Comparison of ENCODE assay signal across 8 cellular contexts in the genomic region with DNA sequence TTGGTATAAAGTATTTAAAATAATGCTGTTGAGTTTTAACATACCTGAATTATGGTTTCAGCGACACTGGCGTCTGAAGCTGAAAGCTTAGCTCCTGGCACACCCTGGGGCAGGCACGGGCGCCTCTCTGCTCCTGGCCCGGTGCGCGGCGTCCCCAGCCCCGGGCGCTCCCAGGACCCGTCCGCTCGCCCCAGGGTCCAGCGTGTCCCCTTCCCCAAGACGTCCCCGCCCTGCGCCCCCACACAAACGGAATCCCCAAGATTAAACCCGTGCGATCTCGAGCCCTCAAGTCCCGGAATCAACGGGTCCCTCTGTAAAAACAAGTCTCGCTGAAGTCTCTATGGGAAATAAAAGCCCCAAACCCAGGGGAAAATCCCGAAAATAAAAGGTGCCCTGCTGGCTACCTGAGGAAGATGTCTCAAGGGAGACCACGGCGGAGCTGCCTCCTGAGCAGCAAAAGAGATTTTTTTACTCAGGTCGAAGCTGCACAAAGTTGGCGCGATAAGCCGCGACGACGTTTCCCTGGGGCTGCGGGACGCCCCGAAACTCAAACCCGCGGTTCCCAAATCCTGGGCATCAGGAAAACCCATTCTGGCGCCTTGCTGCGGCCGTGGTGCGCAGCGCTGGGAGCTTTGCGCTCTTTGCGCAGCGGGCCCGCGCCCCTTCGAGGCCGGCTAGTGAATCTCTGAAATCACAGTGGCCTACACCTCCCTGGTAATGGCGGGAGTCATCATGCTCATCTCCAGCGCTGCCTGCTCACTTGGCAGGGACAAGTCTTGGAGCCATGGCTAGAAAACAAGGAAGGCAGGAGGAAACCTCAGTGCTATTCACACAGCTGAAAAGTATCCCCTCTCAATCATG. TPM values are rescaled to one million over a fixed set of nuclear protein-coding genes. Genes with fewer than 3 reads are reported as not detected.
DNase-seq lines count a peak whose midpoint lies in the region; ATAC-seq and TF ChIP-seq lines count a peak whose summit lies in the region.

No MANE protein-coding gene starts in this region.

- H3K4me1 Mint-ChIP-seq in GM23338: peaks cover 16% of the 10 kb centered on the region

- H3K36me3 ChIP-seq in GM23338 (ENCODE audit: insufficient read depth): no peaks in the 10 kb centered on the region
- no peaks in the 10 kb centered on the region for H3K36me3 ChIP-seq in lower lobe of right lung
- no peaks in the 10 kb centered on the region for H3K36me3 ChIP-seq in thoracic aorta

- H3K4me3 Mint-ChIP-seq in GM23338: peak overlapping the region; percentile 88

- H3K9me2 ChIP-seq in GM23338 (ENCODE audit: insufficient read depth): no peaks in the 10 kb centered on the region; the same call in 1 of the 2 replicates

- H3K36me3 Mint-ChIP-seq in GM23338 (ENCODE audit: low read depth): no peaks in the 10 kb centered on the region

- H3K27ac Mint-ChIP-seq in GM23338: no peak overlapping the region

- H3K9me3 ChIP-seq in lower lobe of right lung (no peaks in the 10 kb centered on the region), thoracic aorta (no peaks in the 10 kb centered on the region)

- peak overlapping the region; percentile 99 for H2AFZ ChIP-seq in GM23338

- H3K4me1 ChIP-seq in GM23338 (ENCODE audit: insufficient read depth) (peaks cover 4% of the 10 kb centered on the region; the same call in 1 of the 2 replicates), lower lobe of right lung (peaks cover 10% of the 10 kb centered on the region), thoracic aorta (ENCODE audit: control insufficient read depth in 1 of 2, low read depth in 2 of 2) (peaks cover 11 to 16% of the 10 kb centered on the region in 2 donors)

- peak overlapping the region; percentile 95 for H3K4me2 ChIP-seq in GM23338

- H3F3A ChIP-seq in GM23338 (replicated peaks; ENCODE audit: low read depth): no peaks in the 10 kb centered on the region; the same call in 1 of the 2 replicates

- peaks cover 36% of the 10 kb centered on the region for H3K27me3 ChIP-seq in GM23338 (ENCODE audit: insufficient read depth)
- H3K27me3 ChIP-seq in lower lobe of right lung (ENCODE audit: low read depth): peaks cover 35% of the 10 kb centered on the region
- H3K27me3 ChIP-seq in thoracic aorta (replicated peaks; ENCODE audit: insufficient read depth): no peaks in the 10 kb centered on the region

- DNase-seq in EL (peak; percentile 13), GM23338 (ENCODE audit: low spot score) (peak; percentile 84), amygdala (lab: John Stamatoyannopoulos, UW) (peak in 30 of 56 donors; percentile 4 to 68 (median 28)), lower lobe of right lung (no peak), thoracic aorta (ENCODE audit: low spot score) (no peak), NCI-H146 (lab: John Stamatoyannopoulos, UW) (no peak), NCI-H2107 (lab: John Stamatoyannopoulos, UW) (no peak), DMS114 treated with DMSO at 0.1 percent for 48 hours (lab: John Stamatoyannopoulos, UW; ENCODE audit: unreplicated experiment) (no peak)

- H3K4me3 ChIP-seq in GM23338: peak overlapping the region; percentile 89
- peak overlapping the region; percentile 40 for H3K4me3 ChIP-seq in lower lobe of right lung
- peak overlapping the region; percentile 59 for H3K4me3 ChIP-seq in thoracic aorta

- H4K20me1 ChIP-seq in GM23338 (replicated peaks; ENCODE audit: insufficient read depth): no peaks in the 10 kb centered on the region

- ATAC-seq in GM23338: peak; percentile 98
- ATAC-seq in lower lobe of right lung: peak; percentile 48 to 62
- ATAC-seq in thoracic aorta (ENCODE audit: insufficient number of reproducible peaks, low FRiP score, low read depth): no peak

- TF ChIP-seq CTCF in GM23338 (conservative IDR thresholded peaks at IDR 0.05; ENCODE audit: low read depth in 2 of 2) (peak; percentile 24 to 30), lower lobe of right lung (IDR thresholded peaks at IDR 0.05) (peak; percentile 7), thoracic aorta (IDR thresholded peaks at IDR 0.05) (no peak)

- no peaks in the 10 kb centered on the region for H3K79me2 ChIP-seq in GM23338 (replicated peaks; ENCODE audit: insufficient read depth)

- H3K27ac ChIP-seq in GM23338 (ENCODE audit: low read depth) (no peak overlapping the region), lower lobe of right lung (no peak overlapping the region), thoracic aorta (no peak overlapping the region)

- H3K27me3 Mint-ChIP-seq in GM23338 (ENCODE audit: insufficient read depth, low read depth, poor library complexity): peaks cover 19% of the 10 kb centered on the region

- H3K9me3 Mint-ChIP-seq in GM23338: no peaks in the 10 kb centered on the region

- intact Hi-C loops in lower lobe of right lung (cut with DNase I): no loop called here

TF ChIP-seq in GM23338, 12 proteins besides CTCF, POLR2A, EP300 and RAD21 (continues in another document):
- TF ChIP-seq CREB1 (CRISPR knock-in tag; IDR thresholded peaks at IDR 0.05; ENCODE audit: low read depth): no peak
- TF ChIP-seq, protein P1, sequence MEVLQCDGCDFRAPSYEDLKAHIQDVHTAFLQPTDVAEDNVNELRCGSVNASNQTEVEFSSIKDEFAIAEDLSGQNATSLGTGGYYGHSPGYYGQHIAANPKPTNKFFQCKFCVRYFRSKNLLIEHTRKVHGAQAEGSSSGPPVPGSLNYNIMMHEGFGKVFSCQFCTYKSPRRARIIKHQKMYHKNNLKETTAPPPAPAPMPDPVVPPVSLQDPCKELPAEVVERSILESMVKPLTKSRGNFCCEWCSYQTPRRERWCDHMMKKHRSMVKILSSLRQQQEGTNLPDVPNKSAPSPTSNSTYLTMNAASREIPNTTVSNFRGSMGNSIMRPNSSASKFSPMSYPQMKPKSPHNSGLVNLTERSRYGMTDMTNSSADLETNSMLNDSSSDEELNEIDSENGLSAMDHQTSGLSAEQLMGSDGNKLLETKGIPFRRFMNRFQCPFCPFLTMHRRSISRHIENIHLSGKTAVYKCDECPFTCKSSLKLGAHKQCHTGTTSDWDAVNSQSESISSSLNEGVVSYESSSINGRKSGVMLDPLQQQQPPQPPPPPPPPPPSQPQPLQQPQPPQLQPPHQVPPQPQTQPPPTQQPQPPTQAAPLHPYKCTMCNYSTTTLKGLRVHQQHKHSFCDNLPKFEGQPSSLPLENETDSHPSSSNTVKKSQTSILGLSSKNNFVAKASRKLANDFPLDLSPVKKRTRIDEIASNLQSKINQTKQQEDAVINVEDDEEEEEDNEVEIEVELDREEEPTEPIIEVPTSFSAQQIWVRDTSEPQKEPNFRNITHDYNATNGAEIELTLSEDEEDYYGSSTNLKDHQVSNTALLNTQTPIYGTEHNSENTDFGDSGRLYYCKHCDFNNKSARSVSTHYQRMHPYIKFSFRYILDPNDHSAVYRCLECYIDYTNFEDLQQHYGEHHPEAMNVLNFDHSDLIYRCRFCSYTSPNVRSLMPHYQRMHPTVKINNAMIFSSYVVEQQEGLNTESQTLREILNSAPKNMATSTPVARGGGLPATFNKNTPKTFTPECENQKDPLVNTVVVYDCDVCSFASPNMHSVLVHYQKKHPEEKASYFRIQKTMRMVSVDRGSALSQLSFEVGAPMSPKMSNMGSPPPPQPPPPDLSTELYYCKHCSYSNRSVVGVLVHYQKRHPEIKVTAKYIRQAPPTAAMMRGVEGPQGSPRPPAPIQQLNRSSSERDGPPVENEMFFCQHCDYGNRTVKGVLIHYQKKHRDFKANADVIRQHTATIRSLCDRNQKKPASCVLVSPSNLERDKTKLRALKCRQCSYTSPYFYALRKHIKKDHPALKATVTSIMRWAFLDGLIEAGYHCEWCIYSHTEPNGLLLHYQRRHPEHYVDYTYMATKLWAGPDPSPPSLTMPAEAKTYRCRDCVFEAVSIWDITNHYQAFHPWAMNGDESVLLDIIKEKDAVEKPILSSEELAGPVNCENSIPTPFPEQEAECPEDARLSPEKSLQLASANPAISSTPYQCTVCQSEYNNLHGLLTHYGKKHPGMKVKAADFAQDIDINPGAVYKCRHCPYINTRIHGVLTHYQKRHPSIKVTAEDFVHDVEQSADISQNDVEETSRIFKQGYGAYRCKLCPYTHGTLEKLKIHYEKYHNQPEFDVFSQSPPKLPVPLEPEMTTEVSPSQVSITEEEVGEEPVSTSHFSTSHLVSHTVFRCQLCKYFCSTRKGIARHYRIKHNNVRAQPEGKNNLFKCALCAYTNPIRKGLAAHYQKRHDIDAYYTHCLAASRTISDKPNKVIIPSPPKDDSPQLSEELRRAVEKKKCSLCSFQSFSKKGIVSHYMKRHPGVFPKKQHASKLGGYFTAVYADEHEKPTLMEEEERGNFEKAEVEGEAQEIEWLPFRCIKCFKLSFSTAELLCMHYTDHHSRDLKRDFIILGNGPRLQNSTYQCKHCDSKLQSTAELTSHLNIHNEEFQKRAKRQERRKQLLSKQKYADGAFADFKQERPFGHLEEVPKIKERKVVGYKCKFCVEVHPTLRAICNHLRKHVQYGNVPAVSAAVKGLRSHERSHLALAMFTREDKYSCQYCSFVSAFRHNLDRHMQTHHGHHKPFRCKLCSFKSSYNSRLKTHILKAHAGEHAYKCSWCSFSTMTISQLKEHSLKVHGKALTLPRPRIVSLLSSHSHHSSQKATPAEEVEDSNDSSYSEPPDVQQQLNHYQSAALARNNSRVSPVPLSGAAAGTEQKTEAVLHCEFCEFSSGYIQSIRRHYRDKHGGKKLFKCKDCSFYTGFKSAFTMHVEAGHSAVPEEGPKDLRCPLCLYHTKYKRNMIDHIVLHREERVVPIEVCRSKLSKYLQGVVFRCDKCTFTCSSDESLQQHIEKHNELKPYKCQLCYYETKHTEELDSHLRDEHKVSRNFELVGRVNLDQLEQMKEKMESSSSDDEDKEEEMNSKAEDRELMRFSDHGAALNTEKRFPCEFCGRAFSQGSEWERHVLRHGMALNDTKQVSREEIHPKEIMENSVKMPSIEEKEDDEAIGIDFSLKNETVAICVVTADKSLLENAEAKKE (CRISPR knock-in tag; IDR thresholded peaks at IDR 0.05): peak; percentile 49
- TF ChIP-seq JUNB (IDR thresholded peaks at IDR 0.05; ENCODE audit: unreplicated experiment): no peak

RNA-seq across cellular contexts. Expression of a gene that starts 6.3 kb away (rescaled TPM):
- not detected in 2 replicates for total RNA-seq in GM23338 (2014; rRNA removed; shearing (Covaris generic))
- not detected in 2 replicates for polyA plus RNA-seq in GM23338 (2016; fragmentation: Nextera tagmentation; extraction: Ambion mirVana)
- total RNA-seq in lower lobe of right lung (not detected), thoracic aorta (not detected)

RNA-seq across cellular contexts. Expression of a gene that starts 17.4 kb away (rescaled TPM):
- not detected in 2 replicates for total RNA-seq in GM23338 (2014; rRNA removed; shearing (Covaris generic))
- polyA plus RNA-seq in GM23338 (2016; fragmentation: Nextera tagmentation; extraction: Ambion mirVana): not detected in 2 replicates
- total RNA-seq in lower lobe of right lung (not detected), thoracic aorta (not detected)

RNA-seq across cellular contexts. Expression of a gene that starts 34.8 kb away (rescaled TPM):
- total RNA-seq in GM23338 (2014; rRNA removed; shearing (Covaris generic)): not detected in 2 replicates
- polyA plus RNA-seq in GM23338 (2016; fragmentation: Nextera tagmentation; extraction: Ambion mirVana): not detected in 2 replicates
- total RNA-seq in lower lobe of right lung (1.1 TPM), thoracic aorta (not detected)

RNA-seq across cellular contexts. Expression of a gene that starts 37.6 kb away (rescaled TPM):
- not detected in 2 replicates for total RNA-seq in GM23338 (2014; rRNA removed; shearing (Covaris generic))
- polyA plus RNA-seq in GM23338 (2016; fragmentation: Nextera tagmentation; extraction: Ambion mirVana): not detected in 2 replicates
- total RNA-seq in lower lobe of right lung (0.62 TPM), thoracic aorta (not detected)

RNA-seq across cellular contexts. Expression of a gene that starts 51.9 kb away (rescaled TPM):
- not detected in 2 replicates for total RNA-seq in GM23338 (2014; rRNA removed; shearing (Covaris generic))
- polyA plus RNA-seq in GM23338 (2016; fragmentation: Nextera tagmentation; extraction: Ambion mirVana): not detected in 2 replicates
- total RNA-seq in lower lobe of right lung: not detected
- not detected for total RNA-seq in thoracic aorta

Comparison
In these comparisons a context has a peak if more than half of its experiments do, and no peak if none do; other contexts are left out.
1. DNase-seq: peak in EL (single experiment), GM23338 (single experiment) and amygdala (30 of 56); none in lower lobe of right lung (single experiment), thoracic aorta (single experiment), NCI-H146 (single experiment), NCI-H2107 (single experiment) and DMS114 treated with DMSO at 0.1 percent for 48 hours (single experiment).
2. Peak in every context shown above with its lines, with median percentiles within 50 percentile points of each other: H3K4me3 ChIP-seq.